14 cellular contexts compared by ENCODE assay signal in genomic region chr2:226758886-226759660, GRCh38. TPM values are rescaled to one million over a fixed set of nuclear protein-coding genes. Genes with fewer than 3 reads are reported as not detected.
DNase-seq lines count a peak whose midpoint lies in the region; ATAC-seq, FAIRE-seq and TF ChIP-seq lines count a peak whose summit lies in the region.
"Had no signal": no experiment of that assay in that cellular context is flagged by ENCODE, and none has a peak within 500 bp of the region (broad histone marks: within the 10 kb centered on the region; RNA-seq: fewer than 3 reads in every experiment).

No MANE protein-coding gene starts in this region.

- H3K27me3 ChIP-seq in keratinocyte (ENCODE audit: control insufficient read depth, extremely low read depth, insufficient read depth, low read length), result no peaks in the 10 kb centered on the region
- no peaks in the 10 kb centered on the region for H3K27me3 ChIP-seq in aorta (ENCODE audit: control insufficient read depth in 1 of 2, insufficient read depth in 2 of 2, low read length in 1 of 2)

- H3K4me1 ChIP-seq in keratinocyte (ENCODE audit: control insufficient read depth, extremely low read depth, insufficient read depth, low read length), result peaks cover 36% of the 10 kb centered on the region
- peaks cover 8 to 30% of the 10 kb centered on the region in 2 donors for H3K4me1 ChIP-seq in aorta (ENCODE audit: control insufficient read depth in 1 of 2, insufficient read depth in 2 of 2, low read length in 2 of 2)

- H3K79me2 ChIP-seq in keratinocyte (ENCODE audit: control insufficient read depth, insufficient read depth, low read length), result peaks cover 53% of the 10 kb centered on the region

- dilution Hi-C loops in keratinocyte (cut with MboI; ENCODE audit: extremely low pct_ligation_motif_present, low sequenced_read_pairs), result no loop called here

- BruUV-seq in MCF 10A (replicated peaks; lab: Mats Ljungman, UMichigan), result no TSS peak

- no peak overlapping the region for H3K4me3 ChIP-seq in keratinocyte (ENCODE audit: control insufficient read depth in 2 of 3, extremely low read depth in 1 of 3, insufficient read depth in 2 of 3, low read depth in 1 of 3, low read length in 3 of 3)
- no peak overlapping the region for H3K4me3 ChIP-seq in aorta (ENCODE audit: low read length in 2 of 2)

- intact Hi-C loops in MCF 10A (cut with micrococcal nuclease), result no loop called here
- intact Hi-C loops in aorta (cut with DNase I), result loop anchor here in 1 of 2 donors (5.0 kb wide), 1 partner anchor 33 kb away; no protein-coding TSS in a partner anchor

- peak overlapping the region; percentile 30 for H3K27ac ChIP-seq in keratinocyte (ENCODE audit: control insufficient read depth, insufficient read depth, low read length)
- no peak overlapping the region for H3K27ac ChIP-seq in aorta (ENCODE audit: low read depth in 1 of 2, low read length in 2 of 2)
- H3K27ac ChIP-seq: 22Rv1, parathyroid adenoma had no signal

- no peak overlapping the region for H3K4me2 ChIP-seq in keratinocyte (ENCODE audit: control insufficient read depth, extremely low read depth, insufficient read depth, low read depth, low read length)

- H3K36me3 Mint-ChIP-seq in MCF 10A (ENCODE audit: insufficient read depth, unreplicated experiment), result no peaks in the 10 kb centered on the region

- no peaks in the 10 kb centered on the region for H3K27me3 Mint-ChIP-seq in MCF 10A (ENCODE audit: insufficient read depth, unreplicated experiment)
- H3K27me3 Mint-ChIP-seq: dendritic cell treated with granulocyte-macrophage colony-stimulating factor and Interleukin-4, amounts not matched to agents 40 ng/mL and 50 ng/mL, for 4 days had no signal

- no peak overlapping the region for H3K4me3 Mint-ChIP-seq in MCF 10A (ENCODE audit: unreplicated experiment)
- H3K4me3 Mint-ChIP-seq: dendritic cell treated with granulocyte-macrophage colony-stimulating factor and Interleukin-4, amounts not matched to agents 40 ng/mL and 50 ng/mL, for 4 days; T-helper 1 cell treated with Interleukin-12 subunit alpha and Interleukin-12 subunit beta and Interleukin-4 antibody, amounts not matched to agents 30 μg/mL and 1 μg/mL, for 36 hours had no signal

- CTCF ChIA-PET in MCF 10A (lab: Yijun Ruan, JAX), result no interaction called here

- peak; percentile 77 for ATAC-seq in aorta (ENCODE audit: low FRiP score)

- FAIRE-seq in keratinocyte (lab: Jason Lieb, UNC) (no peak), frontal cortex (lab: Jason Lieb, UNC) (no peak), GM19239 (lab: Jason Lieb, UNC) (no peak)
- FAIRE-seq: islet of Langerhans had no signal

- no peaks in the 10 kb centered on the region for H3K9me3 Mint-ChIP-seq in MCF 10A (ENCODE audit: unreplicated experiment)

- WGBS in aorta, 2 donors, result 3 to 6% methylated on average over 3 of the region's 3 CpGs

- peak overlapping the region; percentile 31 for H3K27ac Mint-ChIP-seq in MCF 10A (ENCODE audit: low read depth, unreplicated experiment)
- H3K27ac Mint-ChIP-seq: dendritic cell treated with granulocyte-macrophage colony-stimulating factor and Interleukin-4, amounts not matched to agents 40 ng/mL and 50 ng/mL, for 4 days; T-helper 1 cell treated with Interleukin-12 subunit alpha and Interleukin-12 subunit beta and Interleukin-4 antibody, amounts not matched to agents 30 μg/mL and 1 μg/mL, for 36 hours had no signal

- no peaks in the 10 kb centered on the region for H4K20me1 ChIP-seq in keratinocyte (ENCODE audit: control insufficient read depth, extremely low read depth, insufficient read depth, low read length)

- H3K9me1 ChIP-seq in keratinocyte (ENCODE audit: control insufficient read depth, extremely low read depth, insufficient read depth, low read length), result no peaks in the 10 kb centered on the region

- TF ChIP-seq CTCF in MCF 10A (IDR thresholded peaks at IDR 0.05; ENCODE audit: unreplicated experiment), result no peak
- TF ChIP-seq CTCF in keratinocyte (optimal IDR thresholded peaks at IDR 0.05 in 1 of 3, IDR thresholded peaks at IDR 0.05 in 1 of 3, conservative IDR thresholded peaks at IDR 0.05 in 1 of 3; ENCODE audit: extremely low read depth in 1 of 3, insufficient read depth in 2 of 3, low read length in 3 of 3), result no peak

- peaks cover 15% of the 10 kb centered on the region for H3K4me1 Mint-ChIP-seq in MCF 10A (ENCODE audit: insufficient read depth, unreplicated experiment)

- H3K9ac ChIP-seq in keratinocyte (ENCODE audit: control insufficient read depth, extremely low read depth, insufficient read depth, low read length), result no peak overlapping the region
- H3K9ac ChIP-seq: parathyroid adenoma had no signal

- DNase-seq in DMS53 (lab: John Stamatoyannopoulos, UW), result peak; percentile 4
- DNase-seq in DMS53 treated with DMSO at 0.1 percent for 48 hours (lab: John Stamatoyannopoulos, UW; ENCODE audit: unreplicated experiment), result no peak
- DNase-seq in MCF 10A (ENCODE audit: unreplicated experiment), result peak; percentile 67
- DNase-seq in keratinocyte (ENCODE audit: low read depth, low spot score), result no peak
- DNase-seq in aorta, result no peak
- no peak for DNase-seq in frontal cortex (ENCODE audit: low spot score in 2 of 2)
- DNase-seq in GM19239 (ENCODE audit: insufficient read length, low spot score), result no peak
- DNase-seq in OCI-M2 (lab: John Stamatoyannopoulos, UW; ENCODE audit: unreplicated experiment), result no peak
- DNase-seq: activated T-cell treated with anti-CD3 and anti-CD28 coated beads for 4 hours had no signal

- H3K9me3 ChIP-seq in keratinocyte (ENCODE audit: control insufficient read depth, low read depth, low read length), result no peaks in the 10 kb centered on the region
- H3K9me3 ChIP-seq in aorta (ENCODE audit: control insufficient read depth, low read length), result no peaks in the 10 kb centered on the region

- H3K36me3 ChIP-seq in keratinocyte (ENCODE audit: control insufficient read depth in 2 of 2, extremely low read depth in 1 of 2, insufficient read depth in 2 of 2, low read length in 2 of 2) (peaks cover 0 to under 1% of the 10 kb centered on the region in 2 experiments), aorta (ENCODE audit: control insufficient read depth in 1 of 2, insufficient read depth in 2 of 2, low read length in 1 of 2) (no peaks in the 10 kb centered on the region)

- H2AFZ ChIP-seq in keratinocyte (ENCODE audit: control insufficient read depth, low read length), result no peak overlapping the region
- H2AFZ ChIP-seq: parathyroid adenoma had no signal

- POLR2A ChIA-PET in MCF 10A (lab: Yijun Ruan, JAX), result interaction anchor here (0.7 kb wide), 1 partner anchor 644 kb away, joined by 4 read pairs; no protein-coding TSS in a partner anchor

RNA-seq across cellular contexts. Expression of gene IRS1, which starts 40.5 kb away (rescaled TPM):
- total RNA-seq in MCF 10A (2022) (6.1 and 10.5 TPM in 2 replicates), aorta (10 to 100 TPM; 13.8 to 16.6 TPM), frontal cortex (11.8 TPM)
- polyA plus RNA-seq in keratinocyte (10.1 to 15.8 TPM (median 11.2 TPM) in 3 replicates), aorta (1 to 10 TPM; 2.1 to 2.5 TPM)
- 3.1 TPM for polyA plus RNA-seq in keratinocyte (2011; ENCODE audit: low read depth)
- polyA plus RNA-seq in keratinocyte (2011; cell fraction: cytosol; rRNA removed), result 8.4 and 12.5 TPM in 2 replicates
- polyA plus RNA-seq in keratinocyte (2011; cell fraction: nucleus; rRNA removed), result 21.1 and 26.0 TPM in 2 replicates
- 4.4 and 14.4 TPM in 2 replicates for polyA plus RNA-seq in keratinocyte (2012; ENCODE audit: low replicate concordance)
- polyA minus RNA-seq in keratinocyte, result 15.8 to 35.1 TPM (median 21.6 TPM) in 3 replicates
- 34.7 TPM for polyA minus RNA-seq in keratinocyte (2011; cell fraction: cytosol; rRNA and poly(A)+ RNA removed)
- polyA minus RNA-seq in keratinocyte (2011; cell fraction: nucleus; rRNA and poly(A)+ RNA removed), result 38.6 and 48.2 TPM in 2 replicates

Comparison
In these comparisons a context has a peak if more than half of its experiments do, and no peak if none do; other contexts are left out.
1. DNase-seq: peak in DMS53 (single experiment) and MCF 10A (single experiment); none in DMS53 treated with DMSO at 0.1 percent for 48 hours (single experiment), keratinocyte (single experiment), aorta (0 of 2), frontal cortex (0 of 2), GM19239 (single experiment) and OCI-M2 (single experiment).